36 cellular contexts compared by ENCODE assay signal in genomic region chr7:53740971-53741370, GRCh38.
"Had no signal": no experiment of that assay in that cellular context is flagged by ENCODE, and none has a peak within 500 bp of the region (broad histone marks: within the 10 kb centered on the region; RNA-seq: fewer than 3 reads in every experiment).

No MANE protein-coding gene starts in this region.

- H3K27me3 ChIP-seq: brain microvascular endothelial cell, gastrocnemius medialis, hepatocyte, right atrium auricular region, suprapubic skin, transverse colon, uterus had no signal

- H3K79me2 ChIP-seq: hepatocyte, parathyroid adenoma had no signal

- H3K27ac ChIP-seq: brain microvascular endothelial cell, gastrocnemius medialis, hepatocyte, parathyroid adenoma, psoas muscle, right atrium auricular region, suprapubic skin, transverse colon, uterus, WERI-Rb-1 had no signal

- H3K4me3 Mint-ChIP-seq: activated naive CD4-positive, alpha-beta T cell treated with anti-CD3 and anti-CD28 coated beads, Interleukin-2, amount 10 ng/mL, durations not matched to agents 7 days and 5 days; activated T-helper 1 cell treated with anti-CD3 and anti-CD28 coated beads, Interleukin-12 subunit alpha, Interleukin-12 subunit beta, Interleukin-2, Interleukin-4 antibody, amounts not matched to agents 30 ng/mL and 10 ng/mL and 1 ng/mL, durations not matched to agents 14 hours and 24 hours and 36 hours; effector memory CD8-positive, alpha-beta T cell; mesothelial cell of epicardium; naive thymus-derived CD4-positive, alpha-beta T cell; neural crest cell; stimulated activated naive B cell treated with anti-CD40 and anti-IgM and Interleukin-4, amounts not matched to agents 10 μg/mL and 1 μg/mL and 100 μg/mL, for 72 hours; T-helper 17 cell had no signal

- H3K9ac ChIP-seq: parathyroid adenoma had no signal

- H3K36me3 Mint-ChIP-seq: activated naive CD4-positive, alpha-beta T cell treated with anti-CD3 and anti-CD28 coated beads, Interleukin-2, amount 10 ng/mL, durations not matched to agents 7 days and 5 days; mesothelial cell of epicardium had no signal

- H3K4me2 ChIP-seq: hepatocyte had no signal

- ATAC-seq: activated CD4-positive, CD25-positive, alpha-beta regulatory T cell treated with anti-CD3 and anti-CD28 coated beads, Interleukin-2, amount 50 U/mL, for 24 hours; effector memory CD8-positive, alpha-beta T cell; gastrocnemius medialis; left colon; naive thymus-derived CD4-positive, alpha-beta T cell; psoas muscle; stimulated activated naive B cell treated with anti-CD40 and anti-IgM and Interleukin-4, amounts not matched to agents 10 μg/mL and 1 μg/mL and 100 μg/mL, for 72 hours; T-helper 17 cell had no signal

- H3K27me3 Mint-ChIP-seq: activated naive CD4-positive, alpha-beta T cell treated with anti-CD3 and anti-CD28 coated beads, Interleukin-2, amount 10 ng/mL, durations not matched to agents 7 days and 5 days; effector memory CD8-positive, alpha-beta T cell; naive thymus-derived CD4-positive, alpha-beta T cell; stimulated activated naive B cell treated with anti-CD40 and anti-IgM and Interleukin-4, amounts not matched to agents 10 μg/mL and 1 μg/mL and 100 μg/mL, for 72 hours; T-helper 17 cell had no signal

- FAIRE-seq: astrocyte, keratinocyte had no signal

- H3K27ac Mint-ChIP-seq: activated naive CD4-positive, alpha-beta T cell treated with anti-CD3 and anti-CD28 coated beads, Interleukin-2, amount 10 ng/mL, durations not matched to agents 7 days and 5 days; activated T-helper 1 cell treated with anti-CD3 and anti-CD28 coated beads, Interleukin-12 subunit alpha, Interleukin-12 subunit beta, Interleukin-2, Interleukin-4 antibody, amounts not matched to agents 30 ng/mL and 10 ng/mL and 1 ng/mL, durations not matched to agents 14 hours and 24 hours and 36 hours; effector memory CD8-positive, alpha-beta T cell; mesothelial cell of epicardium; naive thymus-derived CD4-positive, alpha-beta T cell; stimulated activated naive B cell treated with anti-CD40 and anti-IgM and Interleukin-4, amounts not matched to agents 10 μg/mL and 1 μg/mL and 100 μg/mL, for 72 hours; T-helper 17 cell had no signal

- DNase-seq: activated CD4-positive, alpha-beta T cell treated with anti-CD3 and anti-CD28 coated beads for 48 hours; activated CD4-positive, alpha-beta T cell treated with anti-CD3 and anti-CD28 coated beads, Interleukin-2, amount 50 U/mL, for 48 hours; activated CD8-positive, alpha-beta memory T cell treated with anti-CD3 and anti-CD28 coated beads, Interleukin-2, amount 50 U/mL, for 4 hours; activated effector memory CD4-positive, alpha-beta T cell treated with anti-CD3 and anti-CD28 coated beads, Interleukin-2, amount 50 U/mL, for 16 hours; activated naive CD4-positive, alpha-beta T cell treated with anti-CD3 and anti-CD28 coated beads, Interleukin-2, amount 10 ng/mL, durations not matched to agents 7 days and 5 days; activated T-cell treated with anti-CD3 and anti-CD28 coated beads, Interleukin-2, amount 50 U/mL, for 1 hour; amniotic stem cell; brain microvascular endothelial cell; caudate nucleus; cortex of kidney; effector memory CD8-positive, alpha-beta T cell; erythroblast; gastrocnemius medialis; left colon; mammary epithelial cell; naive thymus-derived CD4-positive, alpha-beta T cell; nucleus accumbens; psoas muscle; stimulated activated CD4-positive, alpha-beta T cell treated with anti-CD3 and anti-CD28 coated beads, Interleukin-15, amount 100 ng/mL, for 24 hours; stimulated activated CD4-positive, alpha-beta T cell treated with anti-CD3 and anti-CD28 coated beads, Interleukin-2, amount 100 ng/mL, for 24 hours; stimulated activated naive B cell treated with anti-CD40 and anti-IgM and Interleukin-4, amounts not matched to agents 10 μg/mL and 1 μg/mL and 100 μg/mL, for 72 hours; T-helper 17 cell; T1000; transverse colon; uterus; WERI-Rb-1 had no signal

- H3K4me1 ChIP-seq: gastrocnemius medialis, parathyroid adenoma, psoas muscle, right atrium auricular region, suprapubic skin, transverse colon, uterus had no signal

- H3K36me3 ChIP-seq: brain microvascular endothelial cell, gastrocnemius medialis, right atrium auricular region, suprapubic skin, transverse colon, uterus, WERI-Rb-1 had no signal

- H3K4me1 Mint-ChIP-seq: activated naive CD4-positive, alpha-beta T cell treated with anti-CD3 and anti-CD28 coated beads, Interleukin-2, amount 10 ng/mL, durations not matched to agents 7 days and 5 days; mesothelial cell of epicardium; naive thymus-derived CD4-positive, alpha-beta T cell; neural crest cell; stimulated activated naive B cell treated with anti-CD40 and anti-IgM and Interleukin-4, amounts not matched to agents 10 μg/mL and 1 μg/mL and 100 μg/mL, for 72 hours; T-helper 17 cell had no signal

- H2AFZ ChIP-seq: hepatocyte, parathyroid adenoma had no signal

- H3K9me3 ChIP-seq: gastrocnemius medialis, psoas muscle, suprapubic skin, uterus had no signal

- H3K4me3 ChIP-seq: gastrocnemius medialis, hepatocyte, psoas muscle, right atrium auricular region, suprapubic skin, transverse colon, uterus had no signal
